ENCODE assay signal across 1 cellular context in the genomic region with DNA sequence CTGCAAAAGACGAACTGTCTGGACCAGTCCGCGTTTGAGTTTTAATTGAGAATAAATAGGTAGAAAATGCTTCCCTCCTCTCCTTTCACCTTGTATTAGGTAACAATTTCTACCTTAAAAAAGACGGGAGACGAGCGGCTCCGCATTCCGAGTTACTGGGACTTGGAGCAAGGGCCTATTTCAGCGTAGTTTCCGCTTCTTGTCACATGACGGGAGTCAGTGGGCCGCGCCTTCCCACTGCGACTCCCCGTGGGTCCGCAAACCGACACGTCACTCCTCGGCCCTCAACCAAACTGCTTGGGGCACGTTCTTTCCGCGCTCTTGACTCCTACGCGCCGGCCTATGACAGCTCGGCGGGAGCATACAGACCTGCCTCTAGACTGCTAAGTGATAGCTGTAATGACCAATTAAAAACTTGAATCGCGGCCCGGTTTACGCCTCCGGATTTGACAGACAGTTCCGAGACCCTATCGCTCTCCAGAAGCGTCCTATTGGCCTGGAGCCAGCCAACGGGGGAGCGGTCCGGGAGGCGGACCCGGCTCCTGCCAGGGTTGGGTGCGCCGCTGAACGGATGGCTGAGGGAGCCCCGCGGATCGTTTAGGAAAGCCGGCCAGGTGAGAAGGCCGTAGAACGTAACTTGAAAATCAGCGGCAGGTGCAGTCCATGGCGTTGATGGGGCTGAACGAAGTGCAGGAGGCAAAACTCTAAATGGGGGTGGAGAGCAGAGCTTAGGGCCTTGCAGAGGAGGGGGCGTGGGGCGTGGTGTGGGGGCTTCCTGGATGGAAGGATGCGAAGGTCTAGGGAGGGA.
TF ChIP-seq lines count a peak whose summit lies in the region.

A gene (plus strand): TSS at position 548 of the 808 bp plus-strand sequence. CDS start 3,064 bp downstream, outside the sequence.

TF ChIP-seq in K562, 482 proteins besides CTCF, POLR2A, EP300 and RAD21 (continued from another document and continues in another):
- TF ChIP-seq, protein P1, sequence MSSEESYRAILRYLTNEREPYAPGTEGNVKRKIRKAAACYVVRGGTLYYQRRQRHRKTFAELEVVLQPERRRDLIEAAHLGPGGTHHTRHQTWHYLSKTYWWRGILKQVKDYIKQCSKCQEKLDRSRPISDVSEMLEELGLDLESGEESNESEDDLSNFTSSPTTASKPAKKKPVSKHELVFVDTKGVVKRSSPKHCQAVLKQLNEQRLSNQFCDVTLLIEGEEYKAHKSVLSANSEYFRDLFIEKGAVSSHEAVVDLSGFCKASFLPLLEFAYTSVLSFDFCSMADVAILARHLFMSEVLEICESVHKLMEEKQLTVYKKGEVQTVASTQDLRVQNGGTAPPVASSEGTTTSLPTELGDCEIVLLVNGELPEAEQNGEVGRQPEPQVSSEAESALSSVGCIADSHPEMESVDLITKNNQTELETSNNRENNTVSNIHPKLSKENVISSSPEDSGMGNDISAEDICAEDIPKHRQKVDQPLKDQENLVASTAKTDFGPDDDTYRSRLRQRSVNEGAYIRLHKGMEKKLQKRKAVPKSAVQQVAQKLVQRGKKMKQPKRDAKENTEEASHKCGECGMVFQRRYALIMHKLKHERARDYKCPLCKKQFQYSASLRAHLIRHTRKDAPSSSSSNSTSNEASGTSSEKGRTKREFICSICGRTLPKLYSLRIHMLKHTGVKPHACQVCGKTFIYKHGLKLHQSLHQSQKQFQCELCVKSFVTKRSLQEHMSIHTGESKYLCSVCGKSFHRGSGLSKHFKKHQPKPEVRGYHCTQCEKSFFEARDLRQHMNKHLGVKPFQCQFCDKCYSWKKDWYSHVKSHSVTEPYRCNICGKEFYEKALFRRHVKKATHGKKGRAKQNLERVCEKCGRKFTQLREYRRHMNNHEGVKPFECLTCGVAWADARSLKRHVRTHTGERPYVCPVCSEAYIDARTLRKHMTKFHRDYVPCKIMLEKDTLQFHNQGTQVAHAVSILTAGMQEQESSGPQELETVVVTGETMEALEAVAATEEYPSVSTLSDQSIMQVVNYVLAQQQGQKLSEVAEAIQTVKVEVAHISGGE (CRISPR knock-in tag; IDR thresholded peaks at IDR 0.05) = peak in 1 of 3 experiments; percentile 38; a peak in 1 of 6 replicates
- TF ChIP-seq ZKSCAN1 (IDR thresholded peaks at IDR 0.05; ENCODE audit: low read depth, low read length) = no peak
- TF ChIP-seq STAT5A (IDR thresholded peaks at IDR 0.05; ENCODE audit: borderline replicate concordance, low read length) = 0 out of 2 replicates have a peak, but pooled peaks have one; percentile 14
- TF ChIP-seq TCFL5 (CRISPR knock-in tag; conservative IDR thresholded peaks at IDR 0.05) = no peak
- peak; percentile 66 for TF ChIP-seq ETV5 (CRISPR knock-in tag; IDR thresholded peaks at IDR 0.05; ENCODE audit: low read depth)
- TF ChIP-seq EP400 (IDR thresholded peaks at IDR 0.05) = peak; percentile 98
- TF ChIP-seq SRSF3 (IDR thresholded peaks at IDR 0.05; ENCODE audit: insufficient read depth, low read length) = no peak
- TF ChIP-seq, protein P2, sequence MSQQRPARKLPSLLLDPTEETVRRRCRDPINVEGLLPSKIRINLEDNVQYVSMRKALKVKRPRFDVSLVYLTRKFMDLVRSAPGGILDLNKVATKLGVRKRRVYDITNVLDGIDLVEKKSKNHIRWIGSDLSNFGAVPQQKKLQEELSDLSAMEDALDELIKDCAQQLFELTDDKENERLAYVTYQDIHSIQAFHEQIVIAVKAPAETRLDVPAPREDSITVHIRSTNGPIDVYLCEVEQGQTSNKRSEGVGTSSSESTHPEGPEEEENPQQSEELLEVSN (IDR thresholded peaks at IDR 0.05; ENCODE audit: borderline replicate concordance in 1 of 2, extremely low read depth in 1 of 2, insufficient read depth in 1 of 2, insufficient read length in 1 of 2, low read depth in 1 of 2, low read length in 1 of 2, poor library complexity in 1 of 2, severe bottlenecking in 1 of 2) = peak; percentile 91 to 94
- TF ChIP-seq SP2 (IDR thresholded peaks at IDR 0.05; ENCODE audit: extremely low read depth, low read depth, low read length, poor library complexity, severe bottlenecking) = peak; percentile 94
- peak; percentile 15; the same call in 1 of the 2 replicates for TF ChIP-seq KLF13 (tag; IDR thresholded peaks at IDR 0.05; ENCODE audit: borderline replicate concordance, low read depth)
- TF ChIP-seq, protein P3, sequence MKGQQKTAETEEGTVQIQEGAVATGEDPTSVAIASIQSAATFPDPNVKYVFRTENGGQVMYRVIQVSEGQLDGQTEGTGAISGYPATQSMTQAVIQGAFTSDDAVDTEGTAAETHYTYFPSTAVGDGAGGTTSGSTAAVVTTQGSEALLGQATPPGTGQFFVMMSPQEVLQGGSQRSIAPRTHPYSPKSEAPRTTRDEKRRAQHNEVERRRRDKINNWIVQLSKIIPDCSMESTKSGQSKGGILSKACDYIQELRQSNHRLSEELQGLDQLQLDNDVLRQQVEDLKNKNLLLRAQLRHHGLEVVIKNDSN (CRISPR knock-in tag; IDR thresholded peaks at IDR 0.05) = peak; percentile 97
- TF ChIP-seq, protein P4, sequence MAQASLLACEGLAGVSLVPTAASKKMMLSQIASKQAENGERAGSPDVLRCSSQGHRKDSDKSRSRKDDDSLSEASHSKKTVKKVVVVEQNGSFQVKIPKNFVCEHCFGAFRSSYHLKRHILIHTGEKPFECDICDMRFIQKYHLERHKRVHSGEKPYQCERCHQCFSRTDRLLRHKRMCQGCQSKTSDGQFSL (CRISPR knock-in tag; IDR thresholded peaks at IDR 0.05) = no peak
- TF ChIP-seq, protein P4 (tag; IDR thresholded peaks at IDR 0.05) = no peak
- TF ChIP-seq CC2D1A (IDR thresholded peaks at IDR 0.05) = peak; percentile 99
- TF ChIP-seq NFIX (CRISPR knock-in tag; IDR thresholded peaks at IDR 0.05; ENCODE audit: low read depth) = peak; percentile 69
- TF ChIP-seq, protein P5, sequence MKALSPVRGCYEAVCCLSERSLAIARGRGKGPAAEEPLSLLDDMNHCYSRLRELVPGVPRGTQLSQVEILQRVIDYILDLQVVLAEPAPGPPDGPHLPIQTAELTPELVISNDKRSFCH (CRISPR knock-in tag; IDR thresholded peaks at IDR 0.05) = no peak
- TF ChIP-seq, protein P5 (tag; IDR thresholded peaks at IDR 0.05) = no peak
- no peak for TF ChIP-seq ZNF57 (CRISPR knock-in tag; IDR thresholded peaks at IDR 0.05)
- TF ChIP-seq RNF2 (IDR thresholded peaks at IDR 0.05) = peak; percentile 73; the same call in 1 of the 2 replicates
- TF ChIP-seq STAG1 (CRISPR knock-in tag; IDR thresholded peaks at IDR 0.05; ENCODE audit: borderline replicate concordance) = no peak
- TF ChIP-seq FOS (IDR thresholded peaks at IDR 0.05; ENCODE audit: extremely low read depth, insufficient read length) = peak; percentile 98
- TF ChIP-seq, protein P6, sequence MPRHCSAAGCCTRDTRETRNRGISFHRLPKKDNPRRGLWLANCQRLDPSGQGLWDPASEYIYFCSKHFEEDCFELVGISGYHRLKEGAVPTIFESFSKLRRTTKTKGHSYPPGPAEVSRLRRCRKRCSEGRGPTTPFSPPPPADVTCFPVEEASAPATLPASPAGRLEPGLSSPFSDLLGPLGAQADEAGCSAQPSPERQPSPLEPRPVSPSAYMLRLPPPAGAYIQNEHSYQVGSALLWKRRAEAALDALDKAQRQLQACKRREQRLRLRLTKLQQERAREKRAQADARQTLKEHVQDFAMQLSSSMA (CRISPR knock-in tag; IDR thresholded peaks at IDR 0.05) = no peak
- peak; percentile 82 for TF ChIP-seq POLR2G (IDR thresholded peaks at IDR 0.05; ENCODE audit: low read depth, low read length)
- TF ChIP-seq RHOXF2B (CRISPR knock-in tag; conservative IDR thresholded peaks at IDR 0.05) = no peak
- TF ChIP-seq DACH1 (IDR thresholded peaks at IDR 0.05; ENCODE audit: partially characterized antibody) = no peak
- no peak for TF ChIP-seq GATAD2A (IDR thresholded peaks at IDR 0.05)
- no peak for TF ChIP-seq ZNF785 (CRISPR knock-in tag; IDR thresholded peaks at IDR 0.05)
- TF ChIP-seq MYC (IDR thresholded peaks at IDR 0.05; ENCODE audit: low read depth, low read length) = peak; percentile 91
- no peak for TF ChIP-seq MYC (CRISPR knock-in tag; IDR thresholded peaks at IDR 0.05; ENCODE audit: borderline replicate concordance, low read depth)
- TF ChIP-seq, protein P7, sequence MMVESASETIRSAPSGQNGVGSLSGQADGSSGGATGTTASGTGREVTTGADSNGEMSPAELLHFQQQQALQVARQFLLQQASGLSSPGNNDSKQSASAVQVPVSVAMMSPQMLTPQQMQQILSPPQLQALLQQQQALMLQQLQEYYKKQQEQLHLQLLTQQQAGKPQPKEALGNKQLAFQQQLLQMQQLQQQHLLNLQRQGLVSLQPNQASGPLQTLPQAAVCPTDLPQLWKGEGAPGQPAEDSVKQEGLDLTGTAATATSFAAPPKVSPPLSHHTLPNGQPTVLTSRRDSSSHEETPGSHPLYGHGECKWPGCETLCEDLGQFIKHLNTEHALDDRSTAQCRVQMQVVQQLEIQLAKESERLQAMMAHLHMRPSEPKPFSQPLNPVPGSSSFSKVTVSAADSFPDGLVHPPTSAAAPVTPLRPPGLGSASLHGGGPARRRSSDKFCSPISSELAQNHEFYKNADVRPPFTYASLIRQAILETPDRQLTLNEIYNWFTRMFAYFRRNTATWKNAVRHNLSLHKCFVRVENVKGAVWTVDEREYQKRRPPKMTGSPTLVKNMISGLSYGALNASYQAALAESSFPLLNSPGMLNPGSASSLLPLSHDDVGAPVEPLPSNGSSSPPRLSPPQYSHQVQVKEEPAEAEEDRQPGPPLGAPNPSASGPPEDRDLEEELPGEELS (CRISPR knock-in tag; IDR thresholded peaks at IDR 0.05; ENCODE audit: borderline replicate concordance) = no peak
- TF ChIP-seq ZZZ3 (IDR thresholded peaks at IDR 0.05) = peak; percentile 77; the same call in 1 of the 2 replicates
- TF ChIP-seq, protein P8, sequence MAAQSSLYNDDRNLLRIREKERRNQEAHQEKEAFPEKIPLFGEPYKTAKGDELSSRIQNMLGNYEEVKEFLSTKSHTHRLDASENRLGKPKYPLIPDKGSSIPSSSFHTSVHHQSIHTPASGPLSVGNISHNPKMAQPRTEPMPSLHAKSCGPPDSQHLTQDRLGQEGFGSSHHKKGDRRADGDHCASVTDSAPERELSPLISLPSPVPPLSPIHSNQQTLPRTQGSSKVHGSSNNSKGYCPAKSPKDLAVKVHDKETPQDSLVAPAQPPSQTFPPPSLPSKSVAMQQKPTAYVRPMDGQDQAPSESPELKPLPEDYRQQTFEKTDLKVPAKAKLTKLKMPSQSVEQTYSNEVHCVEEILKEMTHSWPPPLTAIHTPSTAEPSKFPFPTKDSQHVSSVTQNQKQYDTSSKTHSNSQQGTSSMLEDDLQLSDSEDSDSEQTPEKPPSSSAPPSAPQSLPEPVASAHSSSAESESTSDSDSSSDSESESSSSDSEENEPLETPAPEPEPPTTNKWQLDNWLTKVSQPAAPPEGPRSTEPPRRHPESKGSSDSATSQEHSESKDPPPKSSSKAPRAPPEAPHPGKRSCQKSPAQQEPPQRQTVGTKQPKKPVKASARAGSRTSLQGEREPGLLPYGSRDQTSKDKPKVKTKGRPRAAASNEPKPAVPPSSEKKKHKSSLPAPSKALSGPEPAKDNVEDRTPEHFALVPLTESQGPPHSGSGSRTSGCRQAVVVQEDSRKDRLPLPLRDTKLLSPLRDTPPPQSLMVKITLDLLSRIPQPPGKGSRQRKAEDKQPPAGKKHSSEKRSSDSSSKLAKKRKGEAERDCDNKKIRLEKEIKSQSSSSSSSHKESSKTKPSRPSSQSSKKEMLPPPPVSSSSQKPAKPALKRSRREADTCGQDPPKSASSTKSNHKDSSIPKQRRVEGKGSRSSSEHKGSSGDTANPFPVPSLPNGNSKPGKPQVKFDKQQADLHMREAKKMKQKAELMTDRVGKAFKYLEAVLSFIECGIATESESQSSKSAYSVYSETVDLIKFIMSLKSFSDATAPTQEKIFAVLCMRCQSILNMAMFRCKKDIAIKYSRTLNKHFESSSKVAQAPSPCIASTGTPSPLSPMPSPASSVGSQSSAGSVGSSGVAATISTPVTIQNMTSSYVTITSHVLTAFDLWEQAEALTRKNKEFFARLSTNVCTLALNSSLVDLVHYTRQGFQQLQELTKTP (IDR thresholded peaks at IDR 0.05; ENCODE audit: low read depth in 1 of 2, partially characterized antibody in 2 of 2) = peak in 1 of 2 experiments; percentile 46
- TF ChIP-seq, protein P9, sequence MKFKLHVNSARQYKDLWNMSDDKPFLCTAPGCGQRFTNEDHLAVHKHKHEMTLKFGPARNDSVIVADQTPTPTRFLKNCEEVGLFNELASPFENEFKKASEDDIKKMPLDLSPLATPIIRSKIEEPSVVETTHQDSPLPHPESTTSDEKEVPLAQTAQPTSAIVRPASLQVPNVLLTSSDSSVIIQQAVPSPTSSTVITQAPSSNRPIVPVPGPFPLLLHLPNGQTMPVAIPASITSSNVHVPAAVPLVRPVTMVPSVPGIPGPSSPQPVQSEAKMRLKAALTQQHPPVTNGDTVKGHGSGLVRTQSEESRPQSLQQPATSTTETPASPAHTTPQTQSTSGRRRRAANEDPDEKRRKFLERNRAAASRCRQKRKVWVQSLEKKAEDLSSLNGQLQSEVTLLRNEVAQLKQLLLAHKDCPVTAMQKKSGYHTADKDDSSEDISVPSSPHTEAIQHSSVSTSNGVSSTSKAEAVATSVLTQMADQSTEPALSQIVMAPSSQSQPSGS (CRISPR knock-in tag; IDR thresholded peaks at IDR 0.05) = no peak
- no peak for TF ChIP-seq ZNF224 (CRISPR knock-in tag; IDR thresholded peaks at IDR 0.05)
- TF ChIP-seq, protein P10, sequence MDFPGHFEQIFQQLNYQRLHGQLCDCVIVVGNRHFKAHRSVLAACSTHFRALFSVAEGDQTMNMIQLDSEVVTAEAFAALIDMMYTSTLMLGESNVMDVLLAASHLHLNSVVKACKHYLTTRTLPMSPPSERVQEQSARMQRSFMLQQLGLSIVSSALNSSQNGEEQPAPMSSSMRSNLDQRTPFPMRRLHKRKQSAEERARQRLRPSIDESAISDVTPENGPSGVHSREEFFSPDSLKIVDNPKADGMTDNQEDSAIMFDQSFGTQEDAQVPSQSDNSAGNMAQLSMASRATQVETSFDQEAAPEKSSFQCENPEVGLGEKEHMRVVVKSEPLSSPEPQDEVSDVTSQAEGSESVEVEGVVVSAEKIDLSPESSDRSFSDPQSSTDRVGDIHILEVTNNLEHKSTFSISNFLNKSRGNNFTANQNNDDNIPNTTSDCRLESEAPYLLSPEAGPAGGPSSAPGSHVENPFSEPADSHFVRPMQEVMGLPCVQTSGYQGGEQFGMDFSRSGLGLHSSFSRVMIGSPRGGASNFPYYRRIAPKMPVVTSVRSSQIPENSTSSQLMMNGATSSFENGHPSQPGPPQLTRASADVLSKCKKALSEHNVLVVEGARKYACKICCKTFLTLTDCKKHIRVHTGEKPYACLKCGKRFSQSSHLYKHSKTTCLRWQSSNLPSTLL (IDR thresholded peaks at IDR 0.05) = peak; percentile 97
- peak; percentile 92 for TF ChIP-seq POLR2H (tag; IDR thresholded peaks at IDR 0.05; ENCODE audit: low read depth)
- TF ChIP-seq PRPF4 (IDR thresholded peaks at IDR 0.05; ENCODE audit: insufficient read depth, low read depth, low read length, poor library complexity, severe bottlenecking) = no peak
- no peak for TF ChIP-seq ZNF77 (CRISPR knock-in tag; IDR thresholded peaks at IDR 0.05)
- TF ChIP-seq TEAD2 (tag; IDR thresholded peaks at IDR 0.05) = no peak
